Comparison of ENCODE assay signal across 34 cellular contexts in the genomic region with DNA sequence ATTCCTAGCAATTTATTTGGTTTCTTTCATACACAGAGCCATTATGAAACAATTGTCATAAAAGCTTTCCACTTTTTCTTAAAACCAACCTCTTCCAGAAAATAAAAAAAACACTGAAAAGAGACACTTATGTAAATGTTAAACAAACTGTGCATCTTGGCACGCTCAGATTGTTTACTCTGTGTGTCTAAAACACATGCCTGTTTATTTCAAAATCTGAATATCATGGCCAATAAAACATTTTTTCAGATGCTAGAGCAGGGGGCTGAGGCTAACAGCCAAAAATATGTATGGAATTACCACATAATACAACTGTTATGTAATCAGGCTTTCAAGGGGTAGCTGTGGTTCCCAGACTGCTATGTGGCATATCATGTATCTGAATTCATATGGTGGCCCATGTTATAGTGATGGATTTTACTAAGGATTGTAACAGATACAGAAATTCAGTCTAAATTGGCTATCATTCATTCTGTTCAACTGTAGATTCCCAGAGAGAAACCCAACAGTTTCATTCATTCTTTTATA.
A peak's percentile ranks its signal among the peaks of the same experiment; 100 is the strongest.
DNase-seq lines count a peak whose midpoint lies in the region; ATAC-seq and TF ChIP-seq lines count a peak whose summit lies in the region.
"Had no signal": no experiment of that assay in that cellular context is flagged by ENCODE, and none has a peak within 500 bp of the region (broad histone marks: within the 10 kb centered on the region; RNA-seq: fewer than 3 reads in every experiment).

No MANE protein-coding gene starts in this region.

- no peak for ATAC-seq in naive thymus-derived CD4-positive, alpha-beta T cell
- ATAC-seq: A549; activated CD4-positive, CD25-positive, alpha-beta regulatory T cell treated with anti-CD3 and anti-CD28 coated beads, Interleukin-2, amount 50 U/mL, for 24 hours; K562; mucosa of descending colon; natural killer cell treated with Interleukin-12 subunit alpha and Interleukin-12 subunit beta and Interleukin-15 and Interleukin-18, amount 100 ng/mL, for 72 hours; psoas muscle; sciatic nerve had no signal

- H3K9ac ChIP-seq in mammary epithelial cell (ENCODE audit: insufficient read depth, low read length): no peak overlapping the region
- H3K9ac ChIP-seq: SK-N-SH had no signal

- H3K9me3 ChIP-seq in mammary epithelial cell (replicated peaks; ENCODE audit: insufficient read depth, low read length) (no peaks in the 10 kb centered on the region), SJCRH30 (replicated peaks) (no peaks in the 10 kb centered on the region)
- H3K9me3 ChIP-seq in naive thymus-derived CD4-positive, alpha-beta T cell (ENCODE audit: control insufficient read depth in 2 of 3, low read length in 3 of 3): no peaks in the 10 kb centered on the region
- H3K9me3 ChIP-seq: A549, psoas muscle, SK-N-SH, stomach had no signal

- H3K27ac Mint-ChIP-seq in MCF 10A (ENCODE audit: low read depth, unreplicated experiment): no peak overlapping the region
- no peak overlapping the region for H3K27ac Mint-ChIP-seq in naive thymus-derived CD4-positive, alpha-beta T cell
- H3K27ac Mint-ChIP-seq: activated CD4-positive, alpha-beta memory T cell treated with anti-CD3 and anti-CD28 coated beads, Interleukin-2, amount 10 ng/mL, durations not matched to agents 7 days and 5 days; activated naive CD4-positive, alpha-beta T cell treated with anti-CD3 and anti-CD28 coated beads for 36 hours; activated T-helper 1 cell treated with anti-CD3 and anti-CD28 coated beads, Interleukin-12 subunit alpha, Interleukin-12 subunit beta, Interleukin-2, Interleukin-4 antibody, amounts not matched to agents 30 ng/mL and 10 ng/mL and 1 ng/mL, durations not matched to agents 14 hours and 24 hours and 36 hours; CD4-positive, alpha-beta T cell; natural killer cell treated with Interleukin-12 subunit alpha and Interleukin-12 subunit beta and Interleukin-15 and Interleukin-18, amount 100 ng/mL, for 72 hours; T-helper 1 cell treated with Interleukin-12 subunit alpha and Interleukin-12 subunit beta and Interleukin-4 antibody, amounts not matched to agents 30 μg/mL and 1 μg/mL, for 36 hours had no signal

- H3K4me1 ChIP-seq in mammary epithelial cell (ENCODE audit: insufficient read depth, low read length) (no peaks in the 10 kb centered on the region), SJCRH30 (no peaks in the 10 kb centered on the region)
- H3K4me1 ChIP-seq in naive thymus-derived CD4-positive, alpha-beta T cell (ENCODE audit: control insufficient read depth in 2 of 2, insufficient read depth in 2 of 2, low read length in 2 of 2): no peaks in the 10 kb centered on the region
- H3K4me1 ChIP-seq: A549, psoas muscle, stomach had no signal

- no peak overlapping the region for H3K27ac ChIP-seq in mammary epithelial cell (ENCODE audit: insufficient read depth, low read depth, low read length)
- H3K27ac ChIP-seq in SJCRH30: no peak overlapping the region
- no peak overlapping the region for H3K27ac ChIP-seq in naive thymus-derived CD4-positive, alpha-beta T cell (ENCODE audit: low read depth, low read length)
- H3K27ac ChIP-seq: A549, coronary artery, psoas muscle, stomach had no signal

- intact Hi-C loops in MCF 10A (cut with micrococcal nuclease) (no loop called here), mammary epithelial cell (cut with micrococcal nuclease) (no loop called here)
- intact Hi-C loops in naive thymus-derived CD4-positive, alpha-beta T cell (cut with micrococcal nuclease): no loop called here

- no peak overlapping the region for H3K4me3 Mint-ChIP-seq in MCF 10A (ENCODE audit: unreplicated experiment)
- no peak overlapping the region for H3K4me3 Mint-ChIP-seq in naive thymus-derived CD4-positive, alpha-beta T cell
- H3K4me3 Mint-ChIP-seq: activated CD4-positive, alpha-beta memory T cell treated with anti-CD3 and anti-CD28 coated beads, Interleukin-2, amount 10 ng/mL, durations not matched to agents 7 days and 5 days; activated naive CD4-positive, alpha-beta T cell treated with anti-CD3 and anti-CD28 coated beads for 36 hours; activated T-helper 1 cell treated with anti-CD3 and anti-CD28 coated beads, Interleukin-12 subunit alpha, Interleukin-12 subunit beta, Interleukin-2, Interleukin-4 antibody, amounts not matched to agents 30 ng/mL and 10 ng/mL and 1 ng/mL, durations not matched to agents 14 hours and 24 hours and 36 hours; CD4-positive, alpha-beta T cell; natural killer cell treated with Interleukin-12 subunit alpha and Interleukin-12 subunit beta and Interleukin-15 and Interleukin-18, amount 100 ng/mL, for 72 hours; T-helper 1 cell treated with Interleukin-12 subunit alpha and Interleukin-12 subunit beta and Interleukin-4 antibody, amounts not matched to agents 30 μg/mL and 1 μg/mL, for 36 hours had no signal

- dilution Hi-C loops in mammary epithelial cell (cut with HindIII; ENCODE audit: low sequenced_read_pairs): no loop called here

- no peaks in the 10 kb centered on the region for H3K27me3 Mint-ChIP-seq in MCF 10A (ENCODE audit: insufficient read depth, unreplicated experiment)
- H3K27me3 Mint-ChIP-seq in naive thymus-derived CD4-positive, alpha-beta T cell: no peaks in the 10 kb centered on the region
- H3K27me3 Mint-ChIP-seq: activated CD4-positive, alpha-beta memory T cell treated with anti-CD3 and anti-CD28 coated beads, Interleukin-2, amount 10 ng/mL, durations not matched to agents 7 days and 5 days; CD4-positive, alpha-beta T cell; natural killer cell treated with Interleukin-12 subunit alpha and Interleukin-12 subunit beta and Interleukin-15 and Interleukin-18, amount 100 ng/mL, for 72 hours had no signal

- H3K9me3 Mint-ChIP-seq in MCF 10A (ENCODE audit: unreplicated experiment): no peaks in the 10 kb centered on the region
- H3K9me3 Mint-ChIP-seq in naive thymus-derived CD4-positive, alpha-beta T cell: peaks cover 0 to 3% (median 0%) of the 10 kb centered on the region in 11 donors
- H3K9me3 Mint-ChIP-seq: activated CD4-positive, alpha-beta memory T cell treated with anti-CD3 and anti-CD28 coated beads, Interleukin-2, amount 10 ng/mL, durations not matched to agents 7 days and 5 days; activated naive CD4-positive, alpha-beta T cell treated with anti-CD3 and anti-CD28 coated beads for 36 hours; activated T-helper 1 cell treated with anti-CD3 and anti-CD28 coated beads, Interleukin-12 subunit alpha, Interleukin-12 subunit beta, Interleukin-2, Interleukin-4 antibody, amounts not matched to agents 30 ng/mL and 10 ng/mL and 1 ng/mL, durations not matched to agents 14 hours and 24 hours and 36 hours; CD4-positive, alpha-beta T cell; natural killer cell treated with Interleukin-12 subunit alpha and Interleukin-12 subunit beta and Interleukin-15 and Interleukin-18, amount 100 ng/mL, for 72 hours; T-helper 1 cell treated with Interleukin-12 subunit alpha and Interleukin-12 subunit beta and Interleukin-4 antibody, amounts not matched to agents 30 μg/mL and 1 μg/mL, for 36 hours had no signal

- H4K20me1 ChIP-seq in mammary epithelial cell (ENCODE audit: insufficient read depth, low read length): peaks cover 1% of the 10 kb centered on the region

- no peak for TF ChIP-seq CTCF in MCF 10A (IDR thresholded peaks at IDR 0.05; ENCODE audit: unreplicated experiment)
- TF ChIP-seq CTCF in mammary epithelial cell (conservative IDR thresholded peaks at IDR 0.05 in 1 of 2, IDR thresholded peaks at IDR 0.05 in 1 of 2; ENCODE audit: extremely low read depth in 1 of 2, insufficient read depth in 1 of 2, low read depth in 1 of 2, low read length in 2 of 2): no peak

- H3K79me2 ChIP-seq in mammary epithelial cell (ENCODE audit: insufficient read depth, low read length): no peaks in the 10 kb centered on the region

- BruUV-seq in MCF 10A (replicated peaks; lab: Mats Ljungman, UMichigan) (no TSS peak), mammary epithelial cell (replicated peaks; lab: Mats Ljungman, UMichigan) (no TSS peak)

- H3K4me3 ChIP-seq in mammary epithelial cell (replicated peaks in 1 of 3; ENCODE audit: insufficient read depth in 1 of 3, low read depth in 2 of 3, low read length in 3 of 3) (no peak overlapping the region), SJCRH30 (no peak overlapping the region)
- no peak overlapping the region for H3K4me3 ChIP-seq in naive thymus-derived CD4-positive, alpha-beta T cell (ENCODE audit: low read length)
- H3K4me3 ChIP-seq: A549, coronary artery, K562, lung, mucosa of descending colon, psoas muscle, stomach had no signal

- 84% methylated on average over 1 of the region's 1 CpG for WGBS in mammary epithelial cell (ENCODE audit: low coverage, missing lambda C conversion rate)

- H3K27me3 ChIP-seq in mammary epithelial cell (ENCODE audit: insufficient read depth, low read length): no peaks in the 10 kb centered on the region
- no peaks in the 10 kb centered on the region for H3K27me3 ChIP-seq in SJCRH30
- no peaks in the 10 kb centered on the region for H3K27me3 ChIP-seq in naive thymus-derived CD4-positive, alpha-beta T cell (ENCODE audit: control insufficient read depth in 2 of 2, insufficient read depth in 2 of 2, low read length in 2 of 2)
- H3K27me3 ChIP-seq: stomach had no signal

- no peak overlapping the region for H3K4me2 ChIP-seq in mammary epithelial cell (ENCODE audit: insufficient read depth, low read depth, low read length)
- H3K4me2 ChIP-seq: A549, SK-N-SH had no signal

- H3K36me3 Mint-ChIP-seq in MCF 10A (ENCODE audit: insufficient read depth, unreplicated experiment): peaks cover 53% of the 10 kb centered on the region
- H3K36me3 Mint-ChIP-seq in naive thymus-derived CD4-positive, alpha-beta T cell: peaks cover 6 to 67% (median 43%) of the 10 kb centered on the region in 5 donors

- in situ Hi-C loops in mammary epithelial cell (cut with MboI; ENCODE audit: low sequenced_read_pairs in 2 of 2): no loop called here

- H3K36me3 ChIP-seq in mammary epithelial cell (ENCODE audit: insufficient read depth, low read length): no peaks in the 10 kb centered on the region
- H3K36me3 ChIP-seq in SJCRH30: peaks cover 13% of the 10 kb centered on the region; the same call in 1 of the 2 replicates
- peaks cover 0 to 15% (median 0%) of the 10 kb centered on the region in 3 experiments for H3K36me3 ChIP-seq in naive thymus-derived CD4-positive, alpha-beta T cell (ENCODE audit: control insufficient read depth in 2 of 3, insufficient read depth in 3 of 3, low read length in 3 of 3)

- no peaks in the 10 kb centered on the region for H3K4me1 Mint-ChIP-seq in MCF 10A (ENCODE audit: insufficient read depth, unreplicated experiment)
- H3K4me1 Mint-ChIP-seq in naive thymus-derived CD4-positive, alpha-beta T cell: no peaks in the 10 kb centered on the region
- H3K4me1 Mint-ChIP-seq: activated CD4-positive, alpha-beta memory T cell treated with anti-CD3 and anti-CD28 coated beads, Interleukin-2, amount 10 ng/mL, durations not matched to agents 7 days and 5 days had no signal

- no peak overlapping the region for H2AFZ ChIP-seq in mammary epithelial cell (ENCODE audit: low read depth, low read length)

- DNase-seq in MCF 10A (ENCODE audit: unreplicated experiment) (peak; percentile 27), mammary epithelial cell (no peak), SJCRH30 (peak; percentile 9 to 27), fibroblast of gingiva (ENCODE audit: low read depth) (peak; percentile 76), NCI-H1092 treated with DMSO at 0.1 percent for 48 hours (lab: John Stamatoyannopoulos, UW) (no peak), GOT3 (lab: John Stamatoyannopoulos, UW) (no peak)
- DNase-seq in naive thymus-derived CD4-positive, alpha-beta T cell: no peak
- DNase-seq in activated CD4-positive, alpha-beta T cell treated with anti-CD3 and anti-CD28 coated beads, Interleukin-2, amount 50 U/mL, for 4 hours: no peak
- DNase-seq: activated CD4-positive, alpha-beta memory T cell treated with anti-CD3 and anti-CD28 coated beads, Interleukin-2, amount 10 ng/mL, durations not matched to agents 7 days and 5 days; activated CD8-positive, alpha-beta memory T cell treated with anti-CD3 and anti-CD28 coated beads, Interleukin-2, amount 50 U/mL, for 48 hours; activated naive CD4-positive, alpha-beta T cell treated with anti-CD3 and anti-CD28 coated beads for 36 hours; anterior cingulate cortex; CD4-positive, alpha-beta T cell; effector memory CD4-positive, alpha-beta T cell; H7; hippocampal formation; mucosa of descending colon; NCI-H1417 treated with DMSO at 0.1 percent for 48 hours; NCI-H2081 treated with DMSO at 0.1 percent for 48 hours; NCI-H510A treated with DMSO at 0.1 percent for 48 hours; psoas muscle; SK-N-SH; stimulated activated CD4-positive, alpha-beta T cell treated with anti-CD3 and anti-CD28 coated beads, Interleukin-12 subunit alpha, Interleukin-12 subunit beta, amount 100 ng/mL, for 4 hours; stimulated activated CD4-positive, alpha-beta T cell treated with anti-CD3 and anti-CD28 coated beads, Interleukin-2, amount 100 ng/mL, for 48 hours; stomach had no signal

- POLR2A ChIA-PET in MCF 10A (lab: Yijun Ruan, JAX): interaction anchor here (0.7 kb wide), 2 partner anchors 15 to 149 kb away, joined by 3 read pairs; no protein-coding TSS in a partner anchor
- POLR2A ChIA-PET in naive thymus-derived CD4-positive, alpha-beta T cell (lab: Charles Lee): no interaction called here

- CTCF ChIA-PET in MCF 10A (lab: Yijun Ruan, JAX): no interaction called here
- CTCF ChIA-PET in mammary epithelial cell (lab: Charles Lee; ENCODE audit: low non-redundant PET): no interaction called here
- CTCF ChIA-PET in naive thymus-derived CD4-positive, alpha-beta T cell (lab: Charles Lee): no interaction called here

Comparison
In these comparisons a context has a peak if more than half of its experiments do, and no peak if none do; other contexts are left out.
1. DNase-seq: peak in MCF 10A (single experiment), SJCRH30 (2 of 2) and fibroblast of gingiva (single experiment); none in mammary epithelial cell (single experiment), NCI-H1092 treated with DMSO at 0.1 percent for 48 hours (single experiment), GOT3 (single experiment), naive thymus-derived CD4-positive, alpha-beta T cell (0 of 9) and activated CD4-positive, alpha-beta T cell treated with anti-CD3 and anti-CD28 coated beads, Interleukin-2, amount 50 U/mL, for 4 hours (0 of 2).